ENCODE assay signal across 1 cellular context in genomic region chr11:103637250-103637649, GRCh38.
TF ChIP-seq lines count a peak whose summit lies in the region.

No MANE protein-coding gene starts in this region.

TF ChIP-seq in IMR-90, 13 proteins besides CTCF, POLR2A, EP300 and RAD21:
- TF ChIP-seq RFX5 (IDR thresholded peaks at IDR 0.05; ENCODE audit: low read depth, low read length) (no peak), NFE2L2 (IDR thresholded peaks at IDR 0.05; ENCODE audit: low read depth, low read length) (no peak), RCOR1 (IDR thresholded peaks at IDR 0.05; ENCODE audit: insufficient replicate concordance, low read length) (no peak)
